ENCODE assay signal across 22 cellular contexts in the genomic region with DNA sequence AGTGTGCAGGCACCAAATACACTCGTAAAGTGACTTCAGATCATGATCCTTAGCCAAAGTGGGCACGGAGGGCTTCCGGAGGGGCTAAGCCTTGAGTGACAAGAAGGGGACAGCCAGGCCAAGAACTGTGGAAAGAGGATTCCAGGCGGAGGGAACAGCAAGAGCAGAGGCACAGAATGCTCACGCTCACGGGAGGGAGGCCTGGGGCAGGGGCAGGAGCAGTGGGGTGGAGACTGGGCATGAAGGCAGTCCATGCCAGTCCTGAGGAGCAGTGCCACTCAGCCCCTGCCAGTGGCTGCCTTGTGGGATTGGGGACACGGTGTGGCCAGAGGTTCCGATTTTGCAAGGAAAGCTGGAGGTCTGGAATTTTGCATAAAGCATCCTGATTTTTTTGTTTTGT. TPM values are rescaled to one million over a fixed set of nuclear protein-coding genes. Genes with fewer than 3 reads are reported as not detected.
DNase-seq lines count a peak whose midpoint lies in the region; ATAC-seq, FAIRE-seq and TF ChIP-seq lines count a peak whose summit lies in the region.
"Had no signal": no experiment of that assay in that cellular context is flagged by ENCODE, and none has a peak within 500 bp of the region (broad histone marks: within the 10 kb centered on the region; RNA-seq: fewer than 3 reads in every experiment).

No MANE protein-coding gene starts in this region.

- no peak for FAIRE-seq in H1 (lab: Jason Lieb, UNC)
- FAIRE-seq: A549, D721Med, G401.6, GM12891, HepG2 had no signal

- peak overlapping the region; percentile 55; the same call in 1 of the 2 replicates for H2BK15ac ChIP-seq in H1 (ENCODE audit: low read length)

- no peak overlapping the region for H2AFZ ChIP-seq in H1 (ENCODE audit: low read length)
- H2AFZ ChIP-seq in trophoblast cell (ENCODE audit: insufficient read depth, low read length, poor library complexity) = no peak overlapping the region
- H2AFZ ChIP-seq: GM23248 had no signal

- peak overlapping the region; percentile 5 for H3K4me3 Mint-ChIP-seq in mesothelial cell of epicardium
- peak overlapping the region; percentile 69 for H3K4me3 Mint-ChIP-seq in type B pancreatic cell
- H3K4me3 Mint-ChIP-seq: CD4-positive, alpha-beta T cell; HFFc6; IgD-negative memory B cell had no signal

- H3K4ac ChIP-seq in H1 (replicated peaks; ENCODE audit: insufficient read length, low read depth, low read length) = peak overlapping the region; percentile 44
- no peak overlapping the region for H3K4ac ChIP-seq in trophoblast cell (ENCODE audit: low read depth, low read length)

- H3K36me3 ChIP-seq in H1 (ENCODE audit: control insufficient read depth in 2 of 4, insufficient read depth in 4 of 4, low read length in 3 of 4) (no peaks in the 10 kb centered on the region), trophoblast cell (ENCODE audit: control insufficient read depth in 1 of 2, insufficient read depth in 2 of 2, low read length in 2 of 2) (no peaks in the 10 kb centered on the region)

- no peak overlapping the region for H4K8ac ChIP-seq in H1 (ENCODE audit: extremely low read depth, insufficient read depth, low read length)
- H4K8ac ChIP-seq in trophoblast cell (ENCODE audit: low read depth, low read length) = no peak overlapping the region

- no peak for ATAC-seq in HG03460 (IDR thresholded peaks at IDR 0.05; ENCODE audit: unreplicated experiment)
- no peak for ATAC-seq in HG03432 (IDR thresholded peaks at IDR 0.05; ENCODE audit: unreplicated experiment)
- ATAC-seq: A549, HCT116, HepG2 had no signal

- H3K27ac Mint-ChIP-seq in mesothelial cell of epicardium (no peak overlapping the region), type B pancreatic cell (no peak overlapping the region)
- H3K27ac Mint-ChIP-seq: CD4-positive, alpha-beta T cell; HFFc6 had no signal

- peaks cover 9% of the 10 kb centered on the region; the same call in 1 of the 2 replicates for H3K23me2 ChIP-seq in H1 (ENCODE audit: low read depth, low read length)

- no peak for TF ChIP-seq EP300 in H1 (IDR thresholded peaks at IDR 0.05; ENCODE audit: borderline replicate concordance in 1 of 2, low read depth in 2 of 2, low read length in 2 of 2)

- peak overlapping the region; percentile 80; the same call in 1 of the 2 replicates for H2BK12ac ChIP-seq in H1 (ENCODE audit: low read depth, low read length)
- no peak overlapping the region for H2BK12ac ChIP-seq in trophoblast cell (ENCODE audit: low read length)

- H4K12ac ChIP-seq in trophoblast cell (ENCODE audit: low read depth, low read length) = no peak overlapping the region

- 71% methylated on average over 8 of the region's 8 CpGs; no CpG with 5 or more reads in 1 of the 2 experiments for WGBS in H1 (ENCODE audit: extremely low coverage in 1 of 2, insufficient coverage in 1 of 2, insufficient read length in 1 of 2, insufficient replicate concordance in 2 of 2, low coverage in 1 of 2, low lambda C conversion rate in 2 of 2, missing lambda C conversion rate in 1 of 2), 2 experiments
- WGBS in trophoblast cell (ENCODE audit: extremely low coverage, insufficient coverage, insufficient read length) = no CpG with 5 or more reads among the region's 8 CpGs

- H2BK20ac ChIP-seq in H1 (ENCODE audit: low read length) = 0 out of 2 replicates have a peak overlapping the region, but pooled peaks have one; percentile 48

- no peak overlapping the region for H3K56ac ChIP-seq in H1 (replicated peaks; ENCODE audit: insufficient read length, low read depth, low read length)

- H4K20me1 ChIP-seq in H1 (replicated peaks in 1 of 2; ENCODE audit: control insufficient read depth in 1 of 2, insufficient read depth in 2 of 2, low read length in 2 of 2) = peaks cover 6 to 11% of the 10 kb centered on the region in 2 experiments

- H3K23ac ChIP-seq in H1 (ENCODE audit: insufficient read length) = no peak overlapping the region
- H3K23ac ChIP-seq in trophoblast cell (ENCODE audit: low read length) = no peak overlapping the region

- DNase-seq in H1 (ENCODE audit: low read depth in 1 of 2, low spot score in 2 of 2) (no peak), mesothelial cell of epicardium (ENCODE audit: low spot score in 2 of 2, unreplicated experiment in 2 of 2) (no peak), trophoblast cell (no peak), type B pancreatic cell (ENCODE audit: extremely low spot score, unreplicated experiment) (no peak), SKM-1 (lab: John Stamatoyannopoulos, UW; ENCODE audit: unreplicated experiment) (no peak)
- DNase-seq: AML-193; Caco-2; CD4-positive, alpha-beta T cell; GM23248; H7; HFFc6 had no signal

- POLR2A ChIA-PET in H1 (lab: Charles Lee; ENCODE audit: partially characterized antibody) = interaction anchor here (1.2 kb wide), 1 partner anchor 52 kb away, joined by 3 read pairs; no protein-coding TSS in a partner anchor

- H3K18ac ChIP-seq in H1 (ENCODE audit: extremely low read depth, low read length) (peak overlapping the region; percentile 90; the same call in 1 of the 2 replicates), trophoblast cell (ENCODE audit: low read length) (no peak overlapping the region)

- H4K91ac ChIP-seq in H1 (replicated peaks; ENCODE audit: insufficient read length, low read length) = peak overlapping the region; percentile 72
- H4K91ac ChIP-seq in trophoblast cell (ENCODE audit: low read depth, low read length) = peak overlapping the region; percentile 52

- H3K79me2 ChIP-seq in H1 (ENCODE audit: control insufficient read depth in 1 of 2, insufficient read depth in 2 of 2, low read length in 2 of 2) (no peaks in the 10 kb centered on the region), trophoblast cell (ENCODE audit: control insufficient read depth, insufficient read depth, low read length, poor library complexity) (peaks cover 8% of the 10 kb centered on the region)

- H3K4me1 Mint-ChIP-seq in mesothelial cell of epicardium (peaks cover 41% of the 10 kb centered on the region), type B pancreatic cell (ENCODE audit: unreplicated experiment) (peaks cover 34% of the 10 kb centered on the region)

- no peaks in the 10 kb centered on the region for H3K9me3 ChIP-seq in H1 (ENCODE audit: insufficient read depth in 2 of 2, low read depth in 1 of 2, low read length in 1 of 2)
- no peaks in the 10 kb centered on the region for H3K9me3 ChIP-seq in trophoblast cell (ENCODE audit: insufficient read depth, low read depth, low read length)
- H3K9me3 ChIP-seq: A549, Caco-2 had no signal

- no peak overlapping the region for H3K4me2 ChIP-seq in H1 (ENCODE audit: insufficient read depth in 1 of 2, low read depth in 2 of 2, low read length in 2 of 2)
- H3K4me2 ChIP-seq in trophoblast cell (ENCODE audit: low read length) = no peak overlapping the region
- H3K4me2 ChIP-seq: A549 had no signal

- H2AK5ac ChIP-seq in H1 (ENCODE audit: low read depth, low read length) (peak overlapping the region; percentile 88; the same call in 1 of the 2 replicates), trophoblast cell (ENCODE audit: low read length) (peak overlapping the region; percentile 45)

- H3K9me3 Mint-ChIP-seq in mesothelial cell of epicardium (no peaks in the 10 kb centered on the region), type B pancreatic cell (no peaks in the 10 kb centered on the region)
- H3K9me3 Mint-ChIP-seq: CD4-positive, alpha-beta T cell; HFFc6; IgD-negative memory B cell had no signal

- H3K36me3 Mint-ChIP-seq in mesothelial cell of epicardium = no peaks in the 10 kb centered on the region
- H3K36me3 Mint-ChIP-seq in type B pancreatic cell = no peaks in the 10 kb centered on the region
- H3K36me3 Mint-ChIP-seq: IgD-negative memory B cell had no signal

- H2BK5ac ChIP-seq in H1 (ENCODE audit: low read depth, low read length) (no peak overlapping the region; the same call in 1 of the 2 replicates), trophoblast cell (ENCODE audit: low read depth, low read length, poor library complexity) (no peak overlapping the region)

- no peak overlapping the region for H4K5ac ChIP-seq in H1 (ENCODE audit: insufficient read length, low read depth, low read length)

- TF ChIP-seq RAD21 in H1 (IDR thresholded peaks at IDR 0.05 in 1 of 2, conservative IDR thresholded peaks at IDR 0.05 in 1 of 2; ENCODE audit: low read depth in 2 of 2, low read length in 2 of 2) = no peak

- H3K79me1 ChIP-seq in H1 (ENCODE audit: low read depth, low read length) (no peaks in the 10 kb centered on the region), trophoblast cell (ENCODE audit: low read length) (peaks cover 41% of the 10 kb centered on the region)

- H3K4me1 ChIP-seq in H1 (replicated peaks in 1 of 4; ENCODE audit: control insufficient read depth in 3 of 4, insufficient read depth in 4 of 4, low read length in 3 of 4) (peaks cover 6 to 47% (median 39%) of the 10 kb centered on the region in 4 experiments), trophoblast cell (ENCODE audit: control insufficient read depth in 1 of 2, insufficient read depth in 2 of 2, low read length in 2 of 2) (peaks cover 34 to 46% of the 10 kb centered on the region in 2 experiments)

- no peak overlapping the region for H2BK120ac ChIP-seq in H1 (replicated peaks; ENCODE audit: low read depth, low read length)
- H2BK120ac ChIP-seq in trophoblast cell (ENCODE audit: insufficient read depth, low read length, poor library complexity) = no peak overlapping the region

- no peak overlapping the region for H3K27ac ChIP-seq in H1 (ENCODE audit: low read depth, low read length)
- no peak overlapping the region for H3K27ac ChIP-seq in trophoblast cell (ENCODE audit: low read depth, low read length)
- H3K27ac ChIP-seq: A549, C4-2B, GM23248 had no signal

- no peak overlapping the region for H3K4me3 ChIP-seq in H1 (ENCODE audit: extremely low read depth in 1 of 4, insufficient read depth in 2 of 4, low read depth in 3 of 4, low read length in 4 of 4)
- H3K4me3 ChIP-seq in trophoblast cell (ENCODE audit: low read depth, low read length) = no peak overlapping the region
- H3K4me3 ChIP-seq: A549, GM23248 had no signal

- TF ChIP-seq CTCF in H1 (IDR thresholded peaks at IDR 0.05; ENCODE audit: control extremely low read depth in 1 of 3, insufficient read depth in 1 of 3, low read depth in 1 of 3, low read length in 3 of 3) (no peak), mesothelial cell of epicardium (IDR thresholded peaks at IDR 0.05; ENCODE audit: unreplicated experiment) (no peak), type B pancreatic cell (conservative IDR thresholded peaks at IDR 0.05) (no peak)

- CTCF ChIA-PET in H1 (lab: Charles Lee; ENCODE audit: partially characterized antibody) = interaction anchor here (0.6 to 11.0 kb wide), 10 partner anchors 8 to 153 kb away, joined by 3 to 144 read pairs (median 4); partner anchors contain the start of gene GATA2

- H3K14ac ChIP-seq in H1 (ENCODE audit: insufficient read length) (no peak overlapping the region), trophoblast cell (ENCODE audit: low read length) (peak overlapping the region; percentile 30)

- TF ChIP-seq POLR2A in H1 (IDR thresholded peaks at IDR 0.05; ENCODE audit: control extremely low read depth in 1 of 2, low read depth in 2 of 2, low read length in 2 of 2) = no peak

- H3K9ac ChIP-seq in H1 (replicated peaks in 1 of 4; ENCODE audit: extremely low read depth in 1 of 4, low read depth in 3 of 4, low read length in 3 of 4) (no peak overlapping the region), trophoblast cell (ENCODE audit: low read length) (no peak overlapping the region)
- H3K9ac ChIP-seq: GM23248 had no signal

- H3K27me3 Mint-ChIP-seq in mesothelial cell of epicardium (ENCODE audit: low read depth) (peaks cover 18% of the 10 kb centered on the region), type B pancreatic cell (peaks cover 44% of the 10 kb centered on the region)

- H3K27me3 ChIP-seq in H1 (replicated peaks in 1 of 4; ENCODE audit: control insufficient read depth in 3 of 4, extremely low read depth in 1 of 4, insufficient read depth in 3 of 4, low read length in 3 of 4) = peaks cover 12 to 73% (median 66%) of the 10 kb centered on the region in 4 experiments
- no peaks in the 10 kb centered on the region for H3K27me3 ChIP-seq in trophoblast cell (ENCODE audit: insufficient read depth, low read length)

RNA-seq across cellular contexts. Expression of gene DNAJB8, which starts 36.0 kb away (rescaled TPM):
- total RNA-seq in H1 (2021; fragmentation: NEBNext Ultra II Directional; extraction: Animal tissue kit (Norgen Biotek cat#: 25700)) = not detected in 2 replicates
- polyA plus RNA-seq in H1 (2011; rRNA removed) = not detected in 2 replicates
- polyA plus RNA-seq in H1 (2011; cell fraction: cytosol; rRNA removed) = not detected
- polyA plus RNA-seq in H1 (2011; cell fraction: nucleus; rRNA removed) = not detected
- polyA plus RNA-seq in H1 (2012, experiment 1 of 2) = not detected in 4 replicates
- not detected for polyA plus RNA-seq in H1 (2012, experiment 2 of 2)
- not detected for polyA plus RNA-seq in H1 (2013, experiment 1 of 2)
- not detected for polyA plus RNA-seq in H1 (2013, experiment 2 of 2)
- polyA minus RNA-seq in H1 (2011; rRNA and poly(A)+ RNA removed) = not detected in 2 replicates
- not detected for polyA minus RNA-seq in H1 (2011; cell fraction: cytosol; rRNA and poly(A)+ RNA removed)
- polyA minus RNA-seq in H1 (2011; cell fraction: nucleus; rRNA and poly(A)+ RNA removed) = not detected
- total RNA-seq in mesothelial cell of epicardium = not detected in 3 replicates
- polyA plus RNA-seq in trophoblast cell (2013) = not detected in 2 replicates
- not detected in 2 replicates for total RNA-seq in type B pancreatic cell (ENCODE audit: low replicate concordance)
- total RNA-seq: Caco-2; CD4-positive, alpha-beta T cell; GM23248; H7; HepG2; HFFc6 had no signal
- polyA plus RNA-seq: A549, BJ, GM23248, HepG2, IgD-negative memory B cell had no signal
